Comparison of ENCODE assay signal across 10 cellular contexts in the genomic region with DNA sequence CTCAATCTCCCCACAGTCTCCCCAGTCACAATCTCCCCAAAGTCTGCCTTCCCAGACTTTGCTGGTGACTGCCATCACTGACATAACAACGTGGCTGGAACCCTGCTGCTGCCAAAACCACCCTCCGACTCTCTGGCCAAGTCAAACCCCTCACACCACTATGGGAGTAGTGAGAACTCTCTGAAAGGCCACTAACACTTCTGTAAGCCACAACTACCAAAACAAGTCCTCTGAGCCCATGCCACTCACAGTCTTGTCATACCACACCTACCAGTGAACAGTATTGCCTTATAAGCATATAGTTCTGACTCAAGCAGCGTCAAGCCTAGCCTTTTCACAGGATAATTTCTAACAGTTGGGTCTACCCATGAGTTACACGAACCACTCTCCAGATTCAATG. TPM values are rescaled to one million over a fixed set of nuclear protein-coding genes. Genes with fewer than 3 reads are reported as not detected.
A peak's percentile ranks its signal among the peaks of the same experiment; 100 is the strongest.
DNase-seq lines count a peak whose midpoint lies in the region; ATAC-seq and TF ChIP-seq lines count a peak whose summit lies in the region.
"Not testable (repeated sequence)": the region's sequence is repeated elsewhere in the genome, so short reads cannot be mapped to it uniquely, and the experiment has no call there.
"Had no signal": no experiment of that assay in that cellular context is flagged by ENCODE, and none has a peak within 500 bp of the region (broad histone marks: within the 10 kb centered on the region; RNA-seq: fewer than 3 reads in every experiment).

No MANE protein-coding gene starts in this region.

- H3K27me3 ChIP-seq in GM23338 (ENCODE audit: insufficient read depth); naive thymus-derived CD4-positive, alpha-beta T cell (ENCODE audit: control insufficient read depth in 2 of 2, insufficient read depth in 2 of 2, low read length in 2 of 2): not testable (repeated sequence)

- not testable (repeated sequence) for H3K27ac ChIP-seq in GM23338 (ENCODE audit: low read depth); naive thymus-derived CD4-positive, alpha-beta T cell (ENCODE audit: low read depth, low read length)

- peak overlapping the region; percentile 81; the same call in 1 of the 2 replicates for H3K27ac Mint-ChIP-seq in GM23338
- not testable (repeated sequence) for H3K27ac Mint-ChIP-seq in activated CD8-positive, alpha-beta memory T cell treated with anti-CD3 and anti-CD28 coated beads, Interleukin-2, amount 10 ng/mL, durations not matched to agents 7 days and 5 days; activated naive CD8-positive, alpha-beta T cell treated with anti-CD3 and anti-CD28 coated beads, Interleukin-2, amount 50 U/mL, for 24 hours
- H3K27ac Mint-ChIP-seq in activated T-helper 17 cell treated with anti-CD3 and anti-CD28 coated beads, Interleukin-2, amount 50 U/mL, for 72 hours: peak overlapping the region; percentile 61
- peak overlapping the region in 2 of 9 donors; percentile 10 to 74 for H3K27ac Mint-ChIP-seq in naive thymus-derived CD4-positive, alpha-beta T cell
- H3K27ac Mint-ChIP-seq in stimulated activated naive CD8-positive, alpha-beta T cell treated with anti-CD3 and anti-CD28 coated beads, Interleukin-15, Interleukin-2, amounts not matched to agents 100 ng/mL and 50 ng/mL, for 24 hours: peak overlapping the region; percentile 73

- H3K9me3 ChIP-seq in naive thymus-derived CD4-positive, alpha-beta T cell (ENCODE audit: control insufficient read depth in 2 of 3, low read length in 3 of 3): not testable (repeated sequence)

- H3F3A ChIP-seq in GM23338 (replicated peaks; ENCODE audit: low read depth): not testable (repeated sequence)

- not testable (repeated sequence) for H3K4me1 ChIP-seq in GM23338 (ENCODE audit: insufficient read depth); naive thymus-derived CD4-positive, alpha-beta T cell (ENCODE audit: control insufficient read depth in 2 of 2, insufficient read depth in 2 of 2, low read length in 2 of 2)

- CTCF ChIA-PET in activated CD8-positive, alpha-beta memory T cell treated with anti-CD3 and anti-CD28 coated beads, Interleukin-2, amount 10 ng/mL, durations not matched to agents 7 days and 5 days (lab: Charles Lee); naive thymus-derived CD4-positive, alpha-beta T cell (lab: Charles Lee): not testable (repeated sequence)

- not testable (repeated sequence) for H3K36me3 Mint-ChIP-seq in GM23338 (ENCODE audit: low read depth); activated CD8-positive, alpha-beta memory T cell treated with anti-CD3 and anti-CD28 coated beads, Interleukin-2, amount 10 ng/mL, durations not matched to agents 7 days and 5 days; naive thymus-derived CD4-positive, alpha-beta T cell
- H3K36me3 Mint-ChIP-seq in activated T-helper 17 cell treated with anti-CD3 and anti-CD28 coated beads, Interleukin-2, amount 50 U/mL, for 72 hours (ENCODE audit: low read depth): peaks cover 34% of the 10 kb centered on the region
- H3K36me3 Mint-ChIP-seq in activated naive CD8-positive, alpha-beta T cell treated with anti-CD3 and anti-CD28 coated beads, Interleukin-2, amount 50 U/mL, for 24 hours (ENCODE audit: low read depth): peaks cover 11% of the 10 kb centered on the region
- H3K36me3 Mint-ChIP-seq in stimulated activated naive CD8-positive, alpha-beta T cell treated with anti-CD3 and anti-CD28 coated beads, Interleukin-15, Interleukin-2, amounts not matched to agents 100 ng/mL and 50 ng/mL, for 24 hours (ENCODE audit: low read depth): peaks cover 12% of the 10 kb centered on the region

- not testable (repeated sequence) for H3K4me1 Mint-ChIP-seq in GM23338; activated CD8-positive, alpha-beta memory T cell treated with anti-CD3 and anti-CD28 coated beads, Interleukin-2, amount 10 ng/mL, durations not matched to agents 7 days and 5 days; activated T-helper 17 cell treated with anti-CD3 and anti-CD28 coated beads, Interleukin-2, amount 50 U/mL, for 72 hours; activated naive CD8-positive, alpha-beta T cell treated with anti-CD3 and anti-CD28 coated beads, Interleukin-2, amount 50 U/mL, for 24 hours; naive thymus-derived CD4-positive, alpha-beta T cell; stimulated activated naive CD8-positive, alpha-beta T cell treated with anti-CD3 and anti-CD28 coated beads, Interleukin-15, Interleukin-2, amounts not matched to agents 100 ng/mL and 50 ng/mL, for 24 hours (ENCODE audit: low read depth)

- H3K9me2 ChIP-seq in GM23338 (ENCODE audit: insufficient read depth): not testable (repeated sequence)

- H3K4me2 ChIP-seq in GM23338: not testable (repeated sequence)

- not testable (repeated sequence) for H3K27me3 Mint-ChIP-seq in GM23338 (ENCODE audit: insufficient read depth, low read depth, poor library complexity); activated CD8-positive, alpha-beta memory T cell treated with anti-CD3 and anti-CD28 coated beads, Interleukin-2, amount 10 ng/mL, durations not matched to agents 7 days and 5 days; activated T-helper 17 cell treated with anti-CD3 and anti-CD28 coated beads, Interleukin-2, amount 50 U/mL, for 72 hours; activated naive CD8-positive, alpha-beta T cell treated with anti-CD3 and anti-CD28 coated beads, Interleukin-2, amount 50 U/mL, for 24 hours; naive thymus-derived CD4-positive, alpha-beta T cell; stimulated activated naive CD8-positive, alpha-beta T cell treated with anti-CD3 and anti-CD28 coated beads, Interleukin-15, Interleukin-2, amounts not matched to agents 100 ng/mL and 50 ng/mL, for 24 hours

- H3K9me3 Mint-ChIP-seq in GM23338; activated CD8-positive, alpha-beta memory T cell treated with anti-CD3 and anti-CD28 coated beads, Interleukin-2, amount 10 ng/mL, durations not matched to agents 7 days and 5 days (ENCODE audit: low read depth); activated T-helper 17 cell treated with anti-CD3 and anti-CD28 coated beads, Interleukin-2, amount 50 U/mL, for 72 hours; activated naive CD8-positive, alpha-beta T cell treated with anti-CD3 and anti-CD28 coated beads, Interleukin-2, amount 50 U/mL, for 24 hours; naive thymus-derived CD4-positive, alpha-beta T cell; stimulated activated naive CD8-positive, alpha-beta T cell treated with anti-CD3 and anti-CD28 coated beads, Interleukin-15, Interleukin-2, amounts not matched to agents 100 ng/mL and 50 ng/mL, for 24 hours: not testable (repeated sequence)

- not testable (repeated sequence) for DNase-seq in GM23338 (ENCODE audit: low spot score); activated CD8-positive, alpha-beta memory T cell treated with anti-CD3 and anti-CD28 coated beads, Interleukin-2, amount 10 ng/mL, durations not matched to agents 7 days and 5 days; activated naive CD8-positive, alpha-beta T cell treated with anti-CD3 and anti-CD28 coated beads, Interleukin-2, amount 50 U/mL, for 24 hours; naive thymus-derived CD4-positive, alpha-beta T cell

- intact Hi-C loops in naive thymus-derived CD4-positive, alpha-beta T cell (cut with micrococcal nuclease): not testable (repeated sequence)

- TF ChIP-seq CTCF in GM23338 (conservative IDR thresholded peaks at IDR 0.05; ENCODE audit: low read depth in 2 of 2): not testable (repeated sequence)

- ATAC-seq in GM23338: not testable (repeated sequence)
- ATAC-seq in activated CD4-positive, CD25-positive, alpha-beta regulatory T cell treated with anti-CD3 and anti-CD28 coated beads, Interleukin-2, amount 50 U/mL, for 24 hours: peak; percentile 38 to 65
- ATAC-seq in activated CD8-positive, alpha-beta memory T cell treated with anti-CD3 and anti-CD28 coated beads, Interleukin-2, amount 10 ng/mL, durations not matched to agents 7 days and 5 days: peak; percentile 77
- ATAC-seq in activated T-helper 17 cell treated with anti-CD3 and anti-CD28 coated beads, Interleukin-2, amount 50 U/mL, for 72 hours (replicated peaks): peak; percentile 88
- peak; percentile 85 for ATAC-seq in activated naive CD8-positive, alpha-beta T cell treated with anti-CD3 and anti-CD28 coated beads, Interleukin-2, amount 50 U/mL, for 24 hours
- ATAC-seq in esophagus mucosa: peak; percentile 91
- peak; percentile 74 for ATAC-seq in naive thymus-derived CD4-positive, alpha-beta T cell

- H2AFZ ChIP-seq in GM23338: not testable (repeated sequence)

- H3K4me3 Mint-ChIP-seq in GM23338; activated CD8-positive, alpha-beta memory T cell treated with anti-CD3 and anti-CD28 coated beads, Interleukin-2, amount 10 ng/mL, durations not matched to agents 7 days and 5 days; activated T-helper 17 cell treated with anti-CD3 and anti-CD28 coated beads, Interleukin-2, amount 50 U/mL, for 72 hours; activated naive CD8-positive, alpha-beta T cell treated with anti-CD3 and anti-CD28 coated beads, Interleukin-2, amount 50 U/mL, for 24 hours; naive thymus-derived CD4-positive, alpha-beta T cell; stimulated activated naive CD8-positive, alpha-beta T cell treated with anti-CD3 and anti-CD28 coated beads, Interleukin-15, Interleukin-2, amounts not matched to agents 100 ng/mL and 50 ng/mL, for 24 hours: not testable (repeated sequence)

- not testable (repeated sequence) for H3K79me2 ChIP-seq in GM23338 (replicated peaks; ENCODE audit: insufficient read depth)

- POLR2A ChIA-PET in naive thymus-derived CD4-positive, alpha-beta T cell (lab: Charles Lee): not testable (repeated sequence)

- H4K20me1 ChIP-seq in GM23338 (replicated peaks; ENCODE audit: insufficient read depth): not testable (repeated sequence)

- not testable (repeated sequence) for H3K4me3 ChIP-seq in GM23338; naive thymus-derived CD4-positive, alpha-beta T cell (ENCODE audit: low read length)

- H3K36me3 ChIP-seq in GM23338 (ENCODE audit: insufficient read depth); naive thymus-derived CD4-positive, alpha-beta T cell (ENCODE audit: control insufficient read depth in 2 of 3, insufficient read depth in 3 of 3, low read length in 3 of 3): not testable (repeated sequence)

RNA-seq across cellular contexts. Expression of gene PLGLB1, which starts 32.7 kb away (rescaled TPM):
- total RNA-seq in GM23338 (2014; rRNA removed; shearing (Covaris generic)): 0.27 and 0.80 TPM in 2 replicates
- polyA plus RNA-seq in GM23338 (2016; fragmentation: Nextera tagmentation; extraction: Ambion mirVana): 0.82 and 1.6 TPM in 2 replicates
- total RNA-seq in activated CD8-positive, alpha-beta memory T cell treated with anti-CD3 and anti-CD28 coated beads, Interleukin-2, amount 10 ng/mL, durations not matched to agents 7 days and 5 days: 1 to 10 TPM; 3.3 to 4.4 TPM
- 1 to 10 TPM; 1.8 to 2.4 TPM for total RNA-seq in activated T-helper 17 cell treated with anti-CD3 and anti-CD28 coated beads, Interleukin-2, amount 50 U/mL, for 72 hours
- total RNA-seq in esophagus mucosa: 0.64 TPM
- 10 to 100 TPM in 2 of 5 experiments, 1 to 10 TPM in 3; 2.5 to 20.7 (median 4.0) TPM for total RNA-seq in naive thymus-derived CD4-positive, alpha-beta T cell
- 1 to 10 TPM in 1 of 2 donors, under 1 TPM in 1; 0.85 to 1.4 TPM for polyA plus RNA-seq in naive thymus-derived CD4-positive, alpha-beta T cell
- total RNA-seq: H1, HT1080 had no signal
